In the genomic region with DNA sequence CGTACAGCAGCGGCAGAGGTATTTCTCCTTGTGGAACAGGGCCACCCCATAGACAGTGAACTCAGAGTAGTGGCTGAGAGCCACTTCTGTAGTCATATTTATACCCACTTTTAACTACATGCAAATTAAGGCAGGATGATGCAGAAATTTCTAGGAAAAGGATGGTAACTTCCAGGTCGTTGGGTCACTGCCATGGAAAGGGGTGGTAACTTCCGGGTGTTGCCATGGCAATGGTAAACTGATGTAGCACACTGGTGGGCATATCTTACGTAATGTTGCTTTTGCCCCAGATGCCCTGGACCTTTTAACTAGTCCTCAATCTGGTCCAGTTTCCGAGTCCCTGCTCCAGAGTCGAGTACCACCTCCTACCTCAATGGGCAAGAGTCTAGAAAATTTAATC, we compare ENCODE assay signal across 36 cellular contexts.
"Had no signal": no experiment of that assay in that cellular context is flagged by ENCODE, and none has a peak within 500 bp of the region (broad histone marks: within the 10 kb centered on the region; RNA-seq: fewer than 3 reads in every experiment).

No MANE protein-coding gene starts in this region.

- FAIRE-seq: bronchial epithelial cell, TTC549 had no signal

- H3K9me3 Mint-ChIP-seq: activated B cell treated with CpG ODN at 0.5 μM for 24 hours; activated CD4-positive, alpha-beta memory T cell treated with anti-CD3 and anti-CD28 coated beads for 36 hours; activated CD4-positive, alpha-beta T cell treated with anti-CD3 and anti-CD28 coated beads, Interleukin-2, amount 10 ng/mL, durations not matched to agents 24 days and 14 days; activated CD8-positive, alpha-beta T cell treated with anti-CD3 and anti-CD28 coated beads for 36 hours; activated naive CD4-positive, alpha-beta T cell treated with anti-CD3 and anti-CD28 coated beads, Interleukin-2, amount 10 ng/mL, durations not matched to agents 7 days and 5 days; activated naive CD4-positive, alpha-beta T cell treated with anti-CD3 and anti-CD28 coated beads, Interleukin-2, amount 50 U/mL, for 24 hours; activated naive CD8-positive, alpha-beta T cell treated with anti-CD3 and anti-CD28 coated beads, Interleukin-2, amount 10 ng/mL, durations not matched to agents 7 days and 5 days; activated naive CD8-positive, alpha-beta T cell treated with anti-CD3 and anti-CD28 coated beads, Interleukin-2, amount 50 U/mL, for 24 hours; activated T-cell treated with anti-CD3 and anti-CD28 coated beads, Interleukin-2, amount 50 U/mL, for 4 hours; activated T-cell treated with anti-CD3 and anti-CD28 coated beads, Interleukin-2, amount 50 U/mL, for 72 hours; activated T-helper 1 cell treated with anti-CD3 and anti-CD28 coated beads, Interleukin-12 subunit alpha, Interleukin-12 subunit beta, Interleukin-2, Interleukin-4 antibody, amounts not matched to agents 30 ng/mL and 10 ng/mL and 1 ng/mL, durations not matched to agents 14 hours and 24 hours and 36 hours; activated T-helper 17 cell treated with anti-CD3 and anti-CD28 coated beads, Interleukin-2, amount 50 U/mL, for 72 hours; brain; central memory CD8-positive, alpha-beta T cell; T-helper 1 cell treated with Interleukin-12 subunit alpha and Interleukin-12 subunit beta and Interleukin-4 antibody, amounts not matched to agents 30 μg/mL and 1 μg/mL, for 36 hours; T-helper 2 cell treated with Interferon-gamma antibody and Interleukin-4, amounts not matched to agents 5 μg/mL and 100 μg/mL, for 36 hours had no signal

- H3K9me3 ChIP-seq: ascending aorta had no signal

- ATAC-seq: activated CD8-positive, alpha-beta T cell treated with anti-CD3 and anti-CD28 coated beads for 36 hours; activated naive CD8-positive, alpha-beta T cell treated with anti-CD3 and anti-CD28 coated beads, Interleukin-2, amount 50 U/mL, for 24 hours; activated T-cell treated with anti-CD3 and anti-CD28 coated beads, Interleukin-2, amount 50 U/mL, for 4 hours; activated T-cell treated with anti-CD3 and anti-CD28 coated beads, Interleukin-2, amount 50 U/mL, for 72 hours; activated T-helper 17 cell treated with anti-CD3 and anti-CD28 coated beads, Interleukin-2, amount 50 U/mL, for 72 hours had no signal

- H3K27ac Mint-ChIP-seq: activated B cell treated with CpG ODN at 0.5 μM for 24 hours; activated CD4-positive, alpha-beta memory T cell treated with anti-CD3 and anti-CD28 coated beads for 36 hours; activated CD4-positive, alpha-beta T cell treated with anti-CD3 and anti-CD28 coated beads, Interleukin-2, amount 10 ng/mL, durations not matched to agents 24 days and 14 days; activated CD8-positive, alpha-beta T cell treated with anti-CD3 and anti-CD28 coated beads for 36 hours; activated naive CD4-positive, alpha-beta T cell treated with anti-CD3 and anti-CD28 coated beads, Interleukin-2, amount 10 ng/mL, durations not matched to agents 7 days and 5 days; activated naive CD4-positive, alpha-beta T cell treated with anti-CD3 and anti-CD28 coated beads, Interleukin-2, amount 50 U/mL, for 24 hours; activated naive CD8-positive, alpha-beta T cell; activated naive CD8-positive, alpha-beta T cell treated with anti-CD3 and anti-CD28 coated beads, Interleukin-2, amount 10 ng/mL, durations not matched to agents 7 days and 5 days; activated naive CD8-positive, alpha-beta T cell treated with anti-CD3 and anti-CD28 coated beads, Interleukin-2, amount 50 U/mL, for 24 hours; activated T-cell treated with anti-CD3 and anti-CD28 coated beads, Interleukin-2, amount 50 U/mL, for 72 hours; activated T-helper 1 cell treated with anti-CD3 and anti-CD28 coated beads, Interleukin-12 subunit alpha, Interleukin-12 subunit beta, Interleukin-2, Interleukin-4 antibody, amounts not matched to agents 30 ng/mL and 10 ng/mL and 1 ng/mL, durations not matched to agents 14 hours and 24 hours and 36 hours; activated T-helper 17 cell treated with anti-CD3 and anti-CD28 coated beads, Interleukin-2, amount 50 U/mL, for 72 hours; T-helper 1 cell treated with Interleukin-12 subunit alpha and Interleukin-12 subunit beta and Interleukin-4 antibody, amounts not matched to agents 30 μg/mL and 1 μg/mL, for 36 hours; T-helper 2 cell treated with Interferon-gamma antibody and Interleukin-4, amounts not matched to agents 5 μg/mL and 100 μg/mL, for 36 hours had no signal

- H3K4me1 ChIP-seq: ascending aorta had no signal

- H3K27me3 Mint-ChIP-seq: activated B cell treated with CpG ODN at 0.5 μM for 24 hours; activated CD4-positive, alpha-beta memory T cell treated with anti-CD3 and anti-CD28 coated beads for 36 hours; activated CD4-positive, alpha-beta T cell treated with anti-CD3 and anti-CD28 coated beads, Interleukin-2, amount 10 ng/mL, durations not matched to agents 24 days and 14 days; activated CD8-positive, alpha-beta T cell treated with anti-CD3 and anti-CD28 coated beads for 36 hours; activated naive CD4-positive, alpha-beta T cell treated with anti-CD3 and anti-CD28 coated beads, Interleukin-2, amount 10 ng/mL, durations not matched to agents 7 days and 5 days; activated naive CD4-positive, alpha-beta T cell treated with anti-CD3 and anti-CD28 coated beads, Interleukin-2, amount 50 U/mL, for 24 hours; activated naive CD8-positive, alpha-beta T cell; activated naive CD8-positive, alpha-beta T cell treated with anti-CD3 and anti-CD28 coated beads, Interleukin-2, amount 10 ng/mL, durations not matched to agents 7 days and 5 days; activated naive CD8-positive, alpha-beta T cell treated with anti-CD3 and anti-CD28 coated beads, Interleukin-2, amount 50 U/mL, for 24 hours; activated T-helper 17 cell treated with anti-CD3 and anti-CD28 coated beads, Interleukin-2, amount 50 U/mL, for 72 hours; central memory CD8-positive, alpha-beta T cell had no signal

- H3K36me3 ChIP-seq: ascending aorta, cardiac muscle cell had no signal

- H3K27me3 ChIP-seq: ascending aorta, cardiac muscle cell had no signal

- H3K4me3 Mint-ChIP-seq: activated B cell treated with CpG ODN at 0.5 μM for 24 hours; activated CD4-positive, alpha-beta memory T cell treated with anti-CD3 and anti-CD28 coated beads for 36 hours; activated CD4-positive, alpha-beta T cell treated with anti-CD3 and anti-CD28 coated beads, Interleukin-2, amount 10 ng/mL, durations not matched to agents 24 days and 14 days; activated CD8-positive, alpha-beta T cell treated with anti-CD3 and anti-CD28 coated beads for 36 hours; activated naive CD4-positive, alpha-beta T cell treated with anti-CD3 and anti-CD28 coated beads, Interleukin-2, amount 10 ng/mL, durations not matched to agents 7 days and 5 days; activated naive CD4-positive, alpha-beta T cell treated with anti-CD3 and anti-CD28 coated beads, Interleukin-2, amount 50 U/mL, for 24 hours; activated naive CD8-positive, alpha-beta T cell; activated naive CD8-positive, alpha-beta T cell treated with anti-CD3 and anti-CD28 coated beads, Interleukin-2, amount 10 ng/mL, durations not matched to agents 7 days and 5 days; activated naive CD8-positive, alpha-beta T cell treated with anti-CD3 and anti-CD28 coated beads, Interleukin-2, amount 50 U/mL, for 24 hours; activated T-cell treated with anti-CD3 and anti-CD28 coated beads, Interleukin-2, amount 50 U/mL, for 4 hours; activated T-cell treated with anti-CD3 and anti-CD28 coated beads, Interleukin-2, amount 50 U/mL, for 72 hours; activated T-helper 1 cell treated with anti-CD3 and anti-CD28 coated beads, Interleukin-12 subunit alpha, Interleukin-12 subunit beta, Interleukin-2, Interleukin-4 antibody, amounts not matched to agents 30 ng/mL and 10 ng/mL and 1 ng/mL, durations not matched to agents 14 hours and 24 hours and 36 hours; activated T-helper 17 cell treated with anti-CD3 and anti-CD28 coated beads, Interleukin-2, amount 50 U/mL, for 72 hours; brain; central memory CD8-positive, alpha-beta T cell; T-helper 1 cell treated with Interleukin-12 subunit alpha and Interleukin-12 subunit beta and Interleukin-4 antibody, amounts not matched to agents 30 μg/mL and 1 μg/mL, for 36 hours; T-helper 2 cell treated with Interferon-gamma antibody and Interleukin-4, amounts not matched to agents 5 μg/mL and 100 μg/mL, for 36 hours had no signal

- H3K4me3 ChIP-seq: ascending aorta, cardiac muscle cell had no signal

- H3K27ac ChIP-seq: ascending aorta, cardiac muscle cell, VCaP had no signal

- H3K4me1 Mint-ChIP-seq: activated B cell treated with CpG ODN at 0.5 μM for 24 hours; activated naive CD4-positive, alpha-beta T cell treated with anti-CD3 and anti-CD28 coated beads, Interleukin-2, amount 50 U/mL, for 24 hours; activated T-helper 17 cell treated with anti-CD3 and anti-CD28 coated beads, Interleukin-2, amount 50 U/mL, for 72 hours; central memory CD8-positive, alpha-beta T cell had no signal

- H3K36me3 Mint-ChIP-seq: activated CD4-positive, alpha-beta memory T cell treated with anti-CD3 and anti-CD28 coated beads for 36 hours; activated naive CD4-positive, alpha-beta T cell treated with anti-CD3 and anti-CD28 coated beads, Interleukin-2, amount 10 ng/mL, durations not matched to agents 7 days and 5 days; activated naive CD4-positive, alpha-beta T cell treated with anti-CD3 and anti-CD28 coated beads, Interleukin-2, amount 50 U/mL, for 24 hours; activated naive CD8-positive, alpha-beta T cell; activated naive CD8-positive, alpha-beta T cell treated with anti-CD3 and anti-CD28 coated beads, Interleukin-2, amount 10 ng/mL, durations not matched to agents 7 days and 5 days; brain had no signal

- DNase-seq: activated B cell treated with CpG ODN at 0.5 μM for 24 hours; activated CD4-positive, alpha-beta memory T cell treated with anti-CD3 and anti-CD28 coated beads for 36 hours; activated CD4-positive, alpha-beta T cell treated with anti-CD3 and anti-CD28 coated beads for 4 hours; activated CD4-positive, alpha-beta T cell treated with anti-CD3 and anti-CD28 coated beads, Interleukin-2, amount 10 ng/mL, durations not matched to agents 24 days and 14 days; activated CD4-positive, alpha-beta T cell treated with anti-CD3 and anti-CD28 coated beads, Interleukin-2, amount 50 U/mL, for 1 hour; activated CD4-positive, alpha-beta T cell treated with anti-CD3 and anti-CD28 coated beads, Interleukin-2, amount 50 U/mL, for 4 hours; activated CD4-positive, CD25-positive, alpha-beta regulatory T cell treated with anti-CD3 and anti-CD28 coated beads, Interleukin-2, amount 50 U/mL, for 72 hours; activated CD8-positive, alpha-beta memory T cell treated with anti-CD3 and anti-CD28 coated beads, Interleukin-2, amount 50 U/mL, for 4 hours; activated CD8-positive, alpha-beta T cell treated with anti-CD3 and anti-CD28 coated beads for 36 hours; activated gamma-delta T cell; activated naive CD4-positive, alpha-beta T cell treated with anti-CD3 and anti-CD28 coated beads, Interleukin-2, amount 10 ng/mL, durations not matched to agents 7 days and 5 days; activated naive CD4-positive, alpha-beta T cell treated with Interleukin-2 at 50 U/mL for 16 hours; activated naive CD8-positive, alpha-beta T cell treated with anti-CD3 and anti-CD28 coated beads, Interleukin-2, amount 10 ng/mL, durations not matched to agents 7 days and 5 days; activated naive CD8-positive, alpha-beta T cell treated with anti-CD3 and anti-CD28 coated beads, Interleukin-2, amount 50 U/mL, for 24 hours; activated T-cell treated with anti-CD3 and anti-CD28 coated beads for 4 hours; activated T-cell treated with anti-CD3 and anti-CD28 coated beads, Interleukin-2, amount 50 U/mL, for 1 hour; activated T-cell treated with anti-CD3 and anti-CD28 coated beads, Interleukin-2, amount 50 U/mL, for 4 hours; activated T-cell treated with anti-CD3 and anti-CD28 coated beads, Interleukin-2, amount 50 U/mL, for 72 hours; amygdala; anterior cingulate cortex; T-helper 1 cell; T-helper 2 cell; T-helper 9 cell had no signal
